23 cellular contexts compared by ENCODE assay signal in genomic region chr5:153573326-153574033, GRCh38.
A peak's percentile ranks its signal among the peaks of the same experiment; 100 is the strongest.
DNase-seq lines count a peak whose midpoint lies in the region; ATAC-seq and TF ChIP-seq lines count a peak whose summit lies in the region.
"Had no signal": no experiment of that assay in that cellular context is flagged by ENCODE, and none has a peak within 500 bp of the region (broad histone marks: within the 10 kb centered on the region; RNA-seq: fewer than 3 reads in every experiment).

No MANE protein-coding gene starts in this region.

- H3K9me3 ChIP-seq in breast epithelium (no peaks in the 10 kb centered on the region), endodermal cell (ENCODE audit: control insufficient read depth, low read length) (no peaks in the 10 kb centered on the region), thyroid gland (no peaks in the 10 kb centered on the region), Caco-2 (no peaks in the 10 kb centered on the region)
- H3K9me3 ChIP-seq: A549, BLaER1, mucosa of descending colon, SK-N-SH had no signal

- H3K4me3 ChIP-seq in breast epithelium (no peak overlapping the region), endodermal cell (ENCODE audit: low read length) (no peak overlapping the region), thyroid gland (replicated peaks in 1 of 3) (no peak overlapping the region), Caco-2 (ENCODE audit: low read depth, low read length) (no peak overlapping the region)
- H3K4me3 ChIP-seq: A549, BLaER1, mucosa of descending colon had no signal

- BruUV-seq in MCF 10A (replicated peaks; lab: Mats Ljungman, UMichigan) (no TSS peak), Caco-2 (replicated peaks; lab: Mats Ljungman, UMichigan) (no TSS peak)

- H3K4me1 Mint-ChIP-seq in MCF 10A (ENCODE audit: insufficient read depth, unreplicated experiment) = peaks cover 10% of the 10 kb centered on the region
- H3K4me1 Mint-ChIP-seq in endodermal cell = no peaks in the 10 kb centered on the region
- no peaks in the 10 kb centered on the region for H3K4me1 Mint-ChIP-seq in Caco-2 (ENCODE audit: low read depth, unreplicated experiment)
- H3K4me1 Mint-ChIP-seq: activated naive CD4-positive, alpha-beta T cell treated with anti-CD3 and anti-CD28 coated beads, Interleukin-2, amount 50 U/mL, for 24 hours had no signal

- H3K4me3 Mint-ChIP-seq in MCF 10A (ENCODE audit: unreplicated experiment) = no peak overlapping the region
- no peak overlapping the region for H3K4me3 Mint-ChIP-seq in endodermal cell
- H3K4me3 Mint-ChIP-seq in Caco-2 (ENCODE audit: unreplicated experiment) = no peak overlapping the region
- H3K4me3 Mint-ChIP-seq: activated CD8-positive, alpha-beta T cell treated with anti-CD3 and anti-CD28 coated beads, Interleukin-2, amount 10 ng/mL, durations not matched to agents 7 days and 5 days; activated naive CD4-positive, alpha-beta T cell treated with anti-CD3 and anti-CD28 coated beads, Interleukin-2, amount 50 U/mL, for 24 hours; activated T-cell treated with anti-CD3 and anti-CD28 coated beads, Interleukin-2, amount 50 U/mL, for 24 hours; dendritic cell treated with granulocyte-macrophage colony-stimulating factor and Interleukin-4, amounts not matched to agents 40 ng/mL and 50 ng/mL, for 4 days had no signal

- H3K9me3 Mint-ChIP-seq in MCF 10A (ENCODE audit: unreplicated experiment) (no peaks in the 10 kb centered on the region), endodermal cell (no peaks in the 10 kb centered on the region), Caco-2 (ENCODE audit: unreplicated experiment) (no peaks in the 10 kb centered on the region)
- H3K9me3 Mint-ChIP-seq: activated naive CD4-positive, alpha-beta T cell treated with anti-CD3 and anti-CD28 coated beads, Interleukin-2, amount 50 U/mL, for 24 hours; activated T-cell treated with anti-CD3 and anti-CD28 coated beads, Interleukin-2, amount 50 U/mL, for 24 hours had no signal

- intact Hi-C loops in MCF 10A (cut with micrococcal nuclease) (no loop called here), breast epithelium (cut with DNase I; ENCODE audit: low total_unique reads) (no loop called here), thyroid gland (cut with DNase I) (no loop called here), Caco-2 (cut with micrococcal nuclease; ENCODE audit: unreplicated experiment) (no loop called here)

- H3K36me3 ChIP-seq in breast epithelium (no peaks in the 10 kb centered on the region), endodermal cell (ENCODE audit: control insufficient read depth, insufficient read depth, low read length) (no peaks in the 10 kb centered on the region), thyroid gland (no peaks in the 10 kb centered on the region), Caco-2 (ENCODE audit: control insufficient read depth, insufficient read depth, low read length) (no peaks in the 10 kb centered on the region)
- H3K36me3 ChIP-seq: BLaER1 had no signal

- WGBS in endodermal cell (ENCODE audit: insufficient coverage in 1 of 2, insufficient read length in 1 of 2), 2 experiments = 88 to 92% methylated on average over 3 to 4 of the region's 4 CpGs
- WGBS in thyroid gland, 2 donors = 53 to 54% methylated on average over 4 of the region's 4 CpGs

- no peak for ATAC-seq in HG02623 (IDR thresholded peaks at IDR 0.05; ENCODE audit: unreplicated experiment)
- ATAC-seq: A549; activated CD8-positive, alpha-beta T cell treated with anti-CD3 and anti-CD28 coated beads, Interleukin-2, amount 10 ng/mL, durations not matched to agents 7 days and 5 days; mucosa of descending colon; Panc1 had no signal

- H3K27me3 Mint-ChIP-seq in MCF 10A (ENCODE audit: insufficient read depth, unreplicated experiment) (no peaks in the 10 kb centered on the region), endodermal cell (ENCODE audit: insufficient read depth) (peaks cover 3% of the 10 kb centered on the region), Caco-2 (ENCODE audit: insufficient read depth, unreplicated experiment) (peaks cover 12% of the 10 kb centered on the region)
- H3K27me3 Mint-ChIP-seq: activated naive CD4-positive, alpha-beta T cell treated with anti-CD3 and anti-CD28 coated beads, Interleukin-2, amount 50 U/mL, for 24 hours; activated T-cell treated with anti-CD3 and anti-CD28 coated beads, Interleukin-2, amount 50 U/mL, for 24 hours; dendritic cell treated with granulocyte-macrophage colony-stimulating factor and Interleukin-4, amounts not matched to agents 40 ng/mL and 50 ng/mL, for 4 days had no signal

- H3K27ac ChIP-seq in breast epithelium (no peak overlapping the region), endodermal cell (ENCODE audit: low read depth, low read length) (peak overlapping the region; percentile 96), thyroid gland (no peak overlapping the region)
- H3K27ac ChIP-seq: A549, BLaER1 had no signal

- H3K36me3 Mint-ChIP-seq in MCF 10A (ENCODE audit: insufficient read depth, unreplicated experiment) (no peaks in the 10 kb centered on the region), endodermal cell (ENCODE audit: low read depth) (no peaks in the 10 kb centered on the region), Caco-2 (ENCODE audit: insufficient read depth, unreplicated experiment) (no peaks in the 10 kb centered on the region)
- H3K36me3 Mint-ChIP-seq: activated naive CD4-positive, alpha-beta T cell treated with anti-CD3 and anti-CD28 coated beads, Interleukin-2, amount 50 U/mL, for 24 hours had no signal

- POLR2A ChIA-PET in MCF 10A (lab: Yijun Ruan, JAX) (interaction anchor here (0.7 to 1.6 kb wide), 4 partner anchors 11 to 25 kb away, joined by 3 to 4 read pairs (median 4); no protein-coding TSS in a partner anchor), Caco-2 (lab: Charles Lee) (no interaction called here)

- H3K9ac ChIP-seq in endodermal cell (ENCODE audit: extremely low read depth, low read length, poor library complexity, severe bottlenecking) = no peak overlapping the region
- H3K9ac ChIP-seq: BLaER1, SK-N-SH had no signal

- TF ChIP-seq POLR2A in breast epithelium (IDR thresholded peaks at IDR 0.05) = no peak
- TF ChIP-seq POLR2A in thyroid gland (IDR thresholded peaks at IDR 0.05) = no peak

- H3K4me1 ChIP-seq in breast epithelium = no peaks in the 10 kb centered on the region
- H3K4me1 ChIP-seq in endodermal cell (ENCODE audit: control insufficient read depth, insufficient read depth, low read length) = no peaks in the 10 kb centered on the region
- H3K4me1 ChIP-seq in thyroid gland = no peaks in the 10 kb centered on the region
- H3K4me1 ChIP-seq in Caco-2 = no peaks in the 10 kb centered on the region
- H3K4me1 ChIP-seq: A549, BLaER1 had no signal

- H3K27me3 ChIP-seq in breast epithelium (no peaks in the 10 kb centered on the region), endodermal cell (ENCODE audit: control insufficient read depth, insufficient read depth, low read length, poor library complexity, severe bottlenecking) (peaks cover 6% of the 10 kb centered on the region), thyroid gland (no peaks in the 10 kb centered on the region), Caco-2 (replicated peaks; ENCODE audit: control insufficient read depth, insufficient read depth, low read length) (no peaks in the 10 kb centered on the region)
- H3K27me3 ChIP-seq: BLaER1 had no signal

- DNase-seq in MCF 10A (ENCODE audit: unreplicated experiment) (peak; percentile 59), breast epithelium (ENCODE audit: low spot score in 2 of 2) (no peak), NCI-H345 treated with DMSO at 0.1 percent for 48 hours (lab: John Stamatoyannopoulos, UW; ENCODE audit: unreplicated experiment) (peak; percentile 28), endodermal cell (no peak), thyroid gland (peak; percentile 40 to 62), Caco-2 (no peak), SIG-M5 (lab: John Stamatoyannopoulos, UW) (no peak)
- DNase-seq: activated CD4-positive, CD25-positive, alpha-beta regulatory T cell; activated CD8-positive, alpha-beta T cell treated with anti-CD3 and anti-CD28 coated beads, Interleukin-2, amount 10 ng/mL, durations not matched to agents 7 days and 5 days; activated T-cell treated with anti-CD3 and anti-CD28 coated beads, Interleukin-2, amount 50 U/mL, for 24 hours; GF-D8; H7; mucosa of descending colon; NCI-H774; SK-N-SH; stimulated activated CD4-positive, alpha-beta T cell treated with anti-CD3 and anti-CD28 coated beads, Interleukin-12 subunit alpha, Interleukin-12 subunit beta, amount 100 ng/mL, for 4 hours; stimulated activated CD8-positive, alpha-beta memory T cell treated with anti-CD3 and anti-CD28 coated beads, Interleukin-4, amount 100 ng/mL, for 48 hours had no signal

- CTCF ChIA-PET in MCF 10A (lab: Yijun Ruan, JAX) = interaction anchor here (0.9 to 1.4 kb wide), 4 partner anchors 11 to 76 kb away, joined by 3 to 6 read pairs (median 4); no protein-coding TSS in a partner anchor
- CTCF ChIA-PET in Caco-2 (lab: Charles Lee) = no interaction called here

- H3K27ac Mint-ChIP-seq in MCF 10A (ENCODE audit: low read depth, unreplicated experiment) (peak overlapping the region; percentile 49), endodermal cell (no peak overlapping the region), Caco-2 (ENCODE audit: unreplicated experiment) (no peak overlapping the region)
- H3K27ac Mint-ChIP-seq: activated CD8-positive, alpha-beta T cell treated with anti-CD3 and anti-CD28 coated beads, Interleukin-2, amount 10 ng/mL, durations not matched to agents 7 days and 5 days; activated naive CD4-positive, alpha-beta T cell treated with anti-CD3 and anti-CD28 coated beads, Interleukin-2, amount 50 U/mL, for 24 hours; activated T-cell treated with anti-CD3 and anti-CD28 coated beads, Interleukin-2, amount 50 U/mL, for 24 hours; dendritic cell treated with granulocyte-macrophage colony-stimulating factor and Interleukin-4, amounts not matched to agents 40 ng/mL and 50 ng/mL, for 4 days had no signal

- TF ChIP-seq CTCF in MCF 10A (IDR thresholded peaks at IDR 0.05; ENCODE audit: unreplicated experiment) = no peak
- no peak for TF ChIP-seq CTCF in breast epithelium (IDR thresholded peaks at IDR 0.05)
- no peak for TF ChIP-seq CTCF in endodermal cell (conservative IDR thresholded peaks at IDR 0.05)
- TF ChIP-seq CTCF in thyroid gland (IDR thresholded peaks at IDR 0.05) = no peak
- TF ChIP-seq CTCF in Caco-2 (IDR thresholded peaks at IDR 0.05; ENCODE audit: insufficient read depth in 1 of 2, low read depth in 1 of 2, low read length in 1 of 2, severe bottlenecking in 1 of 2, unreplicated experiment in 1 of 2) = no peak

Comparison
In these comparisons a context has a peak if more than half of its experiments do, and no peak if none do; other contexts are left out.
1. DNase-seq: peak in MCF 10A (single experiment), NCI-H345 treated with DMSO at 0.1 percent for 48 hours (single experiment) and thyroid gland (2 of 2); none in breast epithelium (0 of 2), endodermal cell (single experiment), Caco-2 (0 of 2) and SIG-M5 (single experiment).